8 cellular contexts compared by ENCODE assay signal in the genomic region with DNA sequence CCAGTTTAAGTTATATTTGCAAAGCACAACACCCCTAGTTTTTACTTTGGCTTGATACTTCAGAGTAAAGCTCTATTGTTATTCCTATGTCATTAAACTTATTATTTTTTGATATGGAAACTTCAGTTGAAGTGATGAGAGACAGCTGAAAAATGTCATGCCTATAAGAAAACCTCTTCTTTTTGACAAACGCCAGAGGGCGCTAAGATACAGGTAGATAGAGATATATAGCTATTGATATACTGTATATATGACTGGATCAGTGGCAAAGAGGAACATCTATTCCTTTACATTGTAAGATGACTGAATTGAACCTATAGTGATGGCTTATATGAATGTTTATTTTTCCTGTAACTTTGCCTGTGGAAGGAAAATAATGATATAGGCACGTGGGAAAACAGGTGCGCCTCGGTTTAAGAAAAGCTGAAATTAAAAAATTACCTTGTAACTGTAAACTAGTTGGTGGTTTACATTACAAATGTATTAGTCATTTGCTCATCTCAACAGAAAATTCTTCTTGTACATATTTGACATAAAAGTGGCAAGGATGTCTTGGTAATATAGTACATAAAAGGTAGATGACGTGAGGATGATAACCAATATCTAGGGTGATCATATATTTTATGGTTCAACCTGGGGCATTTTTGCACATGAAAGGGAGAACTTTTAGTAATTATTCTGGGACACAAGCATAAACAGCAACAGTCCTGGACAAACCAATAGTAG.
DNase-seq lines count a peak whose midpoint lies in the region; ATAC-seq and TF ChIP-seq lines count a peak whose summit lies in the region.

No MANE protein-coding gene starts in this region.

- peak overlapping the region; percentile 50; the same call in 1 of the 2 replicates for H3K18ac ChIP-seq in IMR-90 (ENCODE audit: low read depth, low read length)

- H2BK120ac ChIP-seq in IMR-90 (ENCODE audit: low read depth, low read length), result no peak overlapping the region

- TF ChIP-seq POLR2A in IMR-90 (IDR thresholded peaks at IDR 0.05; ENCODE audit: low read depth, low read length) (no peak), gastrocnemius medialis (IDR thresholded peaks at IDR 0.05) (no peak)

- no peak overlapping the region for H4K91ac ChIP-seq in IMR-90 (ENCODE audit: insufficient read depth, low read depth, low read length)

- TF ChIP-seq CTCF in IMR-90 (conservative IDR thresholded peaks at IDR 0.05; ENCODE audit: low read depth, low read length) (peak; percentile 79), right atrium auricular region (IDR thresholded peaks at IDR 0.05) (peak; percentile 39 to 76), gastrocnemius medialis (IDR thresholded peaks at IDR 0.05 in 4 of 5, conservative IDR thresholded peaks at IDR 0.05 in 1 of 5) (peak; percentile 59 to 71 (median 66))

- H3K36me3 ChIP-seq in IMR-90 (ENCODE audit: control insufficient read depth, insufficient read depth, low read length) (peaks cover 24% of the 10 kb centered on the region), right atrium auricular region (peaks cover 13% of the 10 kb centered on the region), gastrocnemius medialis (no peaks in the 10 kb centered on the region)

- peak; percentile 82 for ATAC-seq in GM21515 (IDR thresholded peaks at IDR 0.05; ENCODE audit: unreplicated experiment)
- peak; percentile 66; the same call in 1 of the 2 replicates for ATAC-seq in IMR-90 (ENCODE audit: low read depth)
- peak; percentile 66 for ATAC-seq in activated naive CD8-positive, alpha-beta T cell treated with anti-CD3 and anti-CD28 coated beads, Interleukin-2, amount 50 U/mL, for 24 hours
- ATAC-seq in gastrocnemius medialis, result peak in 1 of 2 donors; percentile 66

- WGBS in IMR-90 (ENCODE audit: extremely low coverage in 2 of 2, insufficient read length in 1 of 2), 2 experiments, result no CpG with 5 or more reads among the region's 6 CpGs

- H3K27me3 Mint-ChIP-seq in activated naive CD8-positive, alpha-beta T cell treated with anti-CD3 and anti-CD28 coated beads, Interleukin-2, amount 50 U/mL, for 24 hours, result peaks cover 24% of the 10 kb centered on the region

- no peak overlapping the region; the same call in 1 of the 2 replicates for H3K4ac ChIP-seq in IMR-90 (ENCODE audit: low read depth, low read length)

- H3K4me3 ChIP-seq in IMR-90 (ENCODE audit: insufficient read depth, low read depth, low read length) (no peak overlapping the region), right atrium auricular region (no peak overlapping the region), gastrocnemius medialis (no peak overlapping the region)

- dilution Hi-C loops in IMR-90 (cut with HindIII; ENCODE audit: low sequenced_read_pairs, unreplicated experiment), result no loop called here

- no peak overlapping the region for H3K4me3 Mint-ChIP-seq in activated naive CD8-positive, alpha-beta T cell treated with anti-CD3 and anti-CD28 coated beads, Interleukin-2, amount 50 U/mL, for 24 hours

- no peak overlapping the region for H2AFZ ChIP-seq in IMR-90 (replicated peaks; ENCODE audit: low read length, poor library complexity)

- H3K27ac ChIP-seq in IMR-90 (ENCODE audit: insufficient read depth, low read length) (no peak overlapping the region), right atrium auricular region (no peak overlapping the region), gastrocnemius medialis (no peak overlapping the region)

- no peaks in the 10 kb centered on the region for H3K36me3 Mint-ChIP-seq in activated naive CD8-positive, alpha-beta T cell treated with anti-CD3 and anti-CD28 coated beads, Interleukin-2, amount 50 U/mL, for 24 hours (ENCODE audit: low read depth)

- H3K14ac ChIP-seq in IMR-90 (replicated peaks; ENCODE audit: low read depth, low read length), result no peak overlapping the region

- H2BK20ac ChIP-seq in IMR-90 (ENCODE audit: low read depth, low read length), result peak overlapping the region; percentile 76; the same call in 1 of the 2 replicates

- H4K20me1 ChIP-seq in IMR-90 (ENCODE audit: insufficient read depth, low read length), result no peaks in the 10 kb centered on the region

- no peak overlapping the region for H2BK15ac ChIP-seq in IMR-90 (ENCODE audit: low read depth, low read length)

- H3K9me3 Mint-ChIP-seq in activated naive CD8-positive, alpha-beta T cell treated with anti-CD3 and anti-CD28 coated beads, Interleukin-2, amount 50 U/mL, for 24 hours, result no peaks in the 10 kb centered on the region

- H3K4me2 ChIP-seq in IMR-90 (ENCODE audit: low read depth, low read length), result no peak overlapping the region

- no peak overlapping the region for H3K23ac ChIP-seq in IMR-90 (ENCODE audit: low read depth, low read length)

- H3K79me1 ChIP-seq in IMR-90 (ENCODE audit: low read depth in 1 of 2, low read length in 2 of 2), result no peaks in the 10 kb centered on the region

- no TSS peak for BruUV-seq in IMR-90 (replicated peaks; lab: Mats Ljungman, UMichigan)

- H3K56ac ChIP-seq in IMR-90 (ENCODE audit: extremely low read depth, insufficient read depth, low read length), result no peak overlapping the region

- TF ChIP-seq RAD21 in IMR-90 (IDR thresholded peaks at IDR 0.05; ENCODE audit: low read length), result peak; percentile 91

- H3K9me1 ChIP-seq in IMR-90 (ENCODE audit: insufficient read depth, low read length), result peaks cover 9% of the 10 kb centered on the region; the same call in 1 of the 2 replicates

- H3K9ac ChIP-seq in IMR-90 (ENCODE audit: low read depth, low read length), result no peak overlapping the region

- intact Hi-C loops in IMR-90 (cut with micrococcal nuclease), result loop anchor here (1.0 to 5.0 kb wide), 3 partner anchors 117 to 192 kb away; no protein-coding TSS in a partner anchor
- intact Hi-C loops in gastrocnemius medialis (cut with DNase I; ENCODE audit: low total_unique reads), result loop anchor here (1.0 to 5.0 kb wide), 3 partner anchors 87 to 1727 kb away; no protein-coding TSS in a partner anchor

- H2BK5ac ChIP-seq in IMR-90 (ENCODE audit: low read depth, low read length, poor library complexity, severe bottlenecking), result peak overlapping the region; percentile 9

- H4K8ac ChIP-seq in IMR-90 (ENCODE audit: low read depth in 2 of 2, low read length in 2 of 2), result peak overlapping the region in 1 of 2 experiments; percentile 55; a peak in 1 of 4 replicates

- CTCF ChIA-PET in IMR-90 (lab: Yijun Ruan, JAX), result interaction anchor here (0.8 to 2.5 kb wide), 13 partner anchors 9 to 191 kb away, joined by 3 to 16 read pairs (median 5); no protein-coding TSS in a partner anchor

- H3K4me1 Mint-ChIP-seq in activated naive CD8-positive, alpha-beta T cell treated with anti-CD3 and anti-CD28 coated beads, Interleukin-2, amount 50 U/mL, for 24 hours, result no peaks in the 10 kb centered on the region

- no peak overlapping the region for H4K5ac ChIP-seq in IMR-90 (ENCODE audit: low read depth, low read length)

- in situ Hi-C loops in IMR-90 (cut with MboI; ENCODE audit: low sequenced_read_pairs) (loop anchor here (25.0 kb wide), 1 partner anchor 1732 kb away; no protein-coding TSS in a partner anchor), gastrocnemius medialis (cut with MboI; ENCODE audit: low sequenced_read_pairs in 4 of 4) (loop anchor here in 2 of 4 donors (5.0 to 25.0 kb wide), 2 partner anchors 127 to 1732 kb away; no protein-coding TSS in a partner anchor)

- peaks cover 3% of the 10 kb centered on the region; the same call in 1 of the 2 replicates for H3K4me1 ChIP-seq in IMR-90 (ENCODE audit: control insufficient read depth, insufficient read depth, low read length)
- H3K4me1 ChIP-seq in right atrium auricular region, result no peaks in the 10 kb centered on the region
- no peaks in the 10 kb centered on the region for H3K4me1 ChIP-seq in gastrocnemius medialis

- POLR2A ChIA-PET in IMR-90 (lab: Charles Lee; ENCODE audit: unreplicated experiment), result no interaction called here

- no peak overlapping the region for H2AK9ac ChIP-seq in IMR-90 (replicated peaks; ENCODE audit: low read depth, low read length, poor library complexity)

- no peaks in the 10 kb centered on the region for H3K9me3 ChIP-seq in IMR-90 (ENCODE audit: control insufficient read depth, insufficient read depth, low read length)
- H3K9me3 ChIP-seq in right atrium auricular region, result no peaks in the 10 kb centered on the region
- no peaks in the 10 kb centered on the region for H3K9me3 ChIP-seq in gastrocnemius medialis

- H3K27me3 ChIP-seq in IMR-90 (ENCODE audit: control insufficient read depth, insufficient read depth, low read length), result no peaks in the 10 kb centered on the region
- no peaks in the 10 kb centered on the region for H3K27me3 ChIP-seq in right atrium auricular region
- no peaks in the 10 kb centered on the region for H3K27me3 ChIP-seq in gastrocnemius medialis

- no peak overlapping the region for H2AK5ac ChIP-seq in IMR-90 (ENCODE audit: low read depth, low read length)

- DNase-seq in EL (peak; percentile 87), IMR-90 (peak; percentile 92), NOMO-1 treated with dmso at 0.1 percent for 144 hours (lab: John Stamatoyannopoulos, UW; ENCODE audit: unreplicated experiment) (peak; percentile 57), right atrium auricular region (ENCODE audit: low spot score) (no peak), gastrocnemius medialis (peak in 1 of 2 donors; percentile 25), cortex of kidney (lab: John Stamatoyannopoulos, UW) (no peak)
- peak; percentile 43 for DNase-seq in activated naive CD8-positive, alpha-beta T cell treated with anti-CD3 and anti-CD28 coated beads, Interleukin-2, amount 50 U/mL, for 24 hours

- no peak overlapping the region for H3K27ac Mint-ChIP-seq in activated naive CD8-positive, alpha-beta T cell treated with anti-CD3 and anti-CD28 coated beads, Interleukin-2, amount 50 U/mL, for 24 hours

TF ChIP-seq in IMR-90, 13 proteins besides CTCF, POLR2A, EP300 and RAD21:
- TF ChIP-seq MAZ (IDR thresholded peaks at IDR 0.05; ENCODE audit: borderline replicate concordance, low read depth, low read length), result no peak
- TF ChIP-seq SMC3 (IDR thresholded peaks at IDR 0.05; ENCODE audit: low read depth, low read length), result peak; percentile 95
TF ChIP-seq in IMR-90: peak in this region for 1.

Comparison
In these comparisons a context has a peak if more than half of its experiments do, and no peak if none do; other contexts are left out.
1. DNase-seq: peak in EL (single experiment), IMR-90 (single experiment), NOMO-1 treated with dmso at 0.1 percent for 144 hours (single experiment) and activated naive CD8-positive, alpha-beta T cell treated with anti-CD3 and anti-CD28 coated beads, Interleukin-2, amount 50 U/mL, for 24 hours (single experiment); none in right atrium auricular region (single experiment) and cortex of kidney (single experiment).
2. Peak in every context shown above with its lines, with median percentiles within 50 percentile points of each other: CTCF ChIP-seq.